9 cellular contexts compared by ENCODE assay signal in genomic region chr3:48013288-48013980, GRCh38. TPM values are rescaled to one million over a fixed set of nuclear protein-coding genes. Genes with fewer than 3 reads are reported as not detected.
DNase-seq lines count a peak whose midpoint lies in the region; TF ChIP-seq lines count a peak whose summit lies in the region.
"Had no signal": no experiment of that assay in that cellular context is flagged by ENCODE, and none has a peak within 500 bp of the region (broad histone marks: within the 10 kb centered on the region; RNA-seq: fewer than 3 reads in every experiment).

No MANE protein-coding gene starts in this region.

- H3K4me1 ChIP-seq in BE2C (peaks cover 8% of the 10 kb centered on the region; the same call in 1 of the 2 replicates), muscle layer of colon (ENCODE audit: insufficient read depth, low read length) (peaks cover 59% of the 10 kb centered on the region)

- H3K27me3 ChIP-seq in BE2C (no peaks in the 10 kb centered on the region), dorsolateral prefrontal cortex (no peaks in the 10 kb centered on the region), muscle layer of colon (ENCODE audit: control insufficient read depth in 1 of 2, insufficient read depth in 2 of 2, low read length in 2 of 2) (no peaks in the 10 kb centered on the region)
- H3K27me3 ChIP-seq: neutrophil had no signal

- no peak for TF ChIP-seq CTCF in BE2C (IDR thresholded peaks at IDR 0.05; ENCODE audit: low read depth, low read length)
- no peak for TF ChIP-seq CTCF in dorsolateral prefrontal cortex (IDR thresholded peaks at IDR 0.05 in 54 of 56, conservative IDR thresholded peaks at IDR 0.05 in 2 of 56; ENCODE audit: low read depth in 1 of 56, partially characterized antibody in 56 of 56)
- no peak for TF ChIP-seq CTCF in GM10266 (IDR thresholded peaks at IDR 0.05; ENCODE audit: control insufficient read depth, insufficient read depth, low read depth, missing control alignments)

- H3K27ac ChIP-seq in dorsolateral prefrontal cortex: peak overlapping the region in 30 of 59 donors; percentile 0 to 76 (median 36)
- H3K27ac ChIP-seq in muscle layer of colon (ENCODE audit: low read depth, low read length): peak overlapping the region; percentile 71
- H3K27ac ChIP-seq: neutrophil had no signal

- intact Hi-C loops in dorsolateral prefrontal cortex (cut with DNase I): no loop called here

- DNase-seq in BE2C (peak; percentile 18), MV-4-11 (lab: John Stamatoyannopoulos, UW) (peak; percentile 13), dorsolateral prefrontal cortex (no peak), NCI-H187 treated with DMSO at 0.1 percent for 48 hours (lab: John Stamatoyannopoulos, UW) (no peak), GM10266 (ENCODE audit: extremely low spot score) (no peak)
- no peak for DNase-seq in stimulated activated naive CD4-positive, alpha-beta T cell (lab: John Stamatoyannopoulos, UW)
- no peak for DNase-seq in activated CD4-positive, alpha-beta T cell treated with anti-CD3 and anti-CD28 coated beads for 4 hours

- peak overlapping the region; percentile 47 for H3K9ac ChIP-seq in muscle layer of colon (ENCODE audit: low read length)

- no peaks in the 10 kb centered on the region for H3K36me3 ChIP-seq in BE2C
- H3K36me3 ChIP-seq in muscle layer of colon (ENCODE audit: insufficient read depth, low read length): no peaks in the 10 kb centered on the region
- H3K36me3 ChIP-seq: neutrophil had no signal

- H3K9me3 ChIP-seq in BE2C (no peaks in the 10 kb centered on the region), muscle layer of colon (ENCODE audit: low read length) (no peaks in the 10 kb centered on the region)
- H3K9me3 ChIP-seq: neutrophil had no signal

- H3K4me3 ChIP-seq in BE2C (ENCODE audit: low read depth, low read length): no peak overlapping the region
- H3K4me3 ChIP-seq in dorsolateral prefrontal cortex: peak overlapping the region in 6 of 59 donors; percentile 1 to 16 (median 2)
- peak overlapping the region in 1 of 2 donors; percentile 32 for H3K4me3 ChIP-seq in muscle layer of colon (ENCODE audit: low read depth in 1 of 2, low read length in 2 of 2)

RNA-seq across cellular contexts. Expression of gene MAP4, which starts 2.8 kb away (rescaled TPM):
- polyA plus RNA-seq in BE2C (2012; ENCODE audit: insufficient read depth, insufficient read length, low read depth): 45.2 TPM
- total RNA-seq in dorsolateral prefrontal cortex: 100 to 1,000 TPM; 325 to 757 (median 413) TPM

Comparison
In these comparisons a context has a peak if more than half of its experiments do, and no peak if none do; other contexts are left out.
1. DNase-seq: peak in BE2C (single experiment) and MV-4-11 (single experiment); none in dorsolateral prefrontal cortex (0 of 10), NCI-H187 treated with DMSO at 0.1 percent for 48 hours (single experiment), stimulated activated naive CD4-positive, alpha-beta T cell (0 of 6), GM10266 (single experiment) and activated CD4-positive, alpha-beta T cell treated with anti-CD3 and anti-CD28 coated beads for 4 hours (0 of 2).